Comparison of ENCODE assay signal across 33 cellular contexts in genomic region chr12:61920230-61920629, GRCh38.
DNase-seq lines count a peak whose midpoint lies in the region; ATAC-seq, FAIRE-seq and TF ChIP-seq lines count a peak whose summit lies in the region.
"Had no signal": no experiment of that assay in that cellular context is flagged by ENCODE, and none has a peak within 500 bp of the region (broad histone marks: within the 10 kb centered on the region; RNA-seq: fewer than 3 reads in every experiment).

No MANE protein-coding gene starts in this region.

- TF ChIP-seq EP300 in HepG2 (IDR thresholded peaks at IDR 0.05; ENCODE audit: low read depth in 2 of 2, low read length in 2 of 2) (no peak), HepG2 (CRISPR knock-in tag; IDR thresholded peaks at IDR 0.05; ENCODE audit: borderline replicate concordance) (no peak)

- H3K27me3 ChIP-seq in liver (ENCODE audit: control insufficient read depth in 4 of 4, insufficient read depth in 4 of 4, low read length in 3 of 4) (no peaks in the 10 kb centered on the region), HepG2 (ENCODE audit: control insufficient read depth in 1 of 2, insufficient read depth in 2 of 2, low read length in 2 of 2) (no peaks in the 10 kb centered on the region), right lobe of liver (no peaks in the 10 kb centered on the region)
- H3K27me3 ChIP-seq: BE2C; BLaER1; BLaER1 treated with 17β-estradiol and CSF1 and Interleukin-3, amounts not matched to agents 10 nM and 100 nM had no signal

- 51% methylated on average over 1 of the region's 1 CpG for WGBS in liver
- 42% methylated on average over 1 of the region's 1 CpG for WGBS in HepG2 (ENCODE audit: low lambda C conversion rate)
- WGBS in right lobe of liver (ENCODE audit: insufficient coverage, low coverage, low lambda C conversion rate, missing lambda C conversion rate): 47% methylated on average over 1 of the region's 1 CpG

- in situ Hi-C loops in HepG2 (cut with HindIII; ENCODE audit: extremely low pct_ligation_motif_present, low pct_unique_long_range_greater_than_20kb): no loop called here

- no peaks in the 10 kb centered on the region for H3K9me3 ChIP-seq in liver (ENCODE audit: control insufficient read depth in 4 of 4, low read length in 3 of 4)
- no peaks in the 10 kb centered on the region for H3K9me3 ChIP-seq in HepG2 (ENCODE audit: low read length)
- no peaks in the 10 kb centered on the region for H3K9me3 ChIP-seq in right lobe of liver
- H3K9me3 ChIP-seq: A549; BE2C; BLaER1; BLaER1 treated with 17β-estradiol and CSF1 and Interleukin-3, amounts not matched to agents 10 nM and 100 nM; Caco-2 had no signal

- CTCF ChIA-PET in HepG2 (lab: Yijun Ruan, JAX; ENCODE audit: low intra/inter-chr PET ratio, low total read pairs): no interaction called here

- peaks cover 2 to 19% (median 16%) of the 10 kb centered on the region in 4 donors for H3K4me1 ChIP-seq in liver (ENCODE audit: control insufficient read depth in 4 of 4, insufficient read depth in 4 of 4, low read length in 3 of 4)
- no peaks in the 10 kb centered on the region for H3K4me1 ChIP-seq in HepG2 (ENCODE audit: insufficient read depth, low read length)
- peaks cover 0 to 22% (median 0%) of the 10 kb centered on the region in 4 donors for H3K4me1 ChIP-seq in right lobe of liver
- H3K4me1 ChIP-seq: A549, BE2C, BLaER1, Caco-2 had no signal

- H3K4me3 ChIP-seq in liver (ENCODE audit: low read depth in 1 of 3, low read length in 3 of 3) (no peak overlapping the region), HepG2 (replicated peaks in 1 of 3; ENCODE audit: insufficient read depth in 1 of 3, low read depth in 2 of 3, low read length in 3 of 3) (no peak overlapping the region), right lobe of liver (no peak overlapping the region)
- H3K4me3 ChIP-seq: A549; BLaER1; BLaER1 treated with 17β-estradiol and CSF1 and Interleukin-3, amounts not matched to agents 10 nM and 100 nM had no signal

- TF ChIP-seq CTCF in liver (IDR thresholded peaks at IDR 0.05; ENCODE audit: low read depth, low read length, missing input control): no peak
- no peak for TF ChIP-seq CTCF in HepG2 (CRISPR knock-in tag; IDR thresholded peaks at IDR 0.05)
- TF ChIP-seq CTCF in right lobe of liver (IDR thresholded peaks at IDR 0.05): no peak

- H3K9ac ChIP-seq in liver (ENCODE audit: low read depth in 1 of 2, low read length in 2 of 2) (no peak overlapping the region), HepG2 (ENCODE audit: insufficient read depth, low read depth, low read length) (no peak overlapping the region)
- H3K9ac ChIP-seq: BLaER1; BLaER1 treated with 17β-estradiol and CSF1 and Interleukin-3, amounts not matched to agents 10 nM and 100 nM had no signal

- H3K79me2 ChIP-seq in HepG2 (ENCODE audit: insufficient read depth, low read length): no peaks in the 10 kb centered on the region

- no peak overlapping the region for H3K4me2 ChIP-seq in HepG2 (ENCODE audit: low read depth, low read length)
- H3K4me2 ChIP-seq: A549, BLaER1 had no signal

- no peak overlapping the region for H2AFZ ChIP-seq in HepG2 (ENCODE audit: low read length)

- no peak overlapping the region for H3K27ac ChIP-seq in liver (ENCODE audit: low read depth in 1 of 2, low read length in 2 of 2)
- no peak overlapping the region for H3K27ac ChIP-seq in HepG2 (ENCODE audit: extremely low read length, insufficient read depth, low read length)
- H3K27ac ChIP-seq in right lobe of liver: no peak overlapping the region
- H3K27ac ChIP-seq: 22Rv1; A549; BLaER1; BLaER1 treated with 17β-estradiol and CSF1 and Interleukin-3, amounts not matched to agents 10 nM and 100 nM; C4-2B had no signal

- no peak for DNase-seq in HepG2 (ENCODE audit: low spot score)
- DNase-seq in left lobe of liver (ENCODE audit: low spot score): no peak
- no peak for DNase-seq in right lobe of liver
- no peak for DNase-seq in GF-D8 (lab: John Stamatoyannopoulos, UW)
- DNase-seq in nucleus accumbens (lab: John Stamatoyannopoulos, UW): no peak
- DNase-seq: 8988T; ACHN; AML-193; BE2C; C1 segment of cervical spinal cord; Caco-2; Calu3; CD4-positive, alpha-beta memory T cell; CD4-positive, alpha-beta T cell; CD4-positive, CD25-positive, alpha-beta regulatory T cell; CD8-positive, alpha-beta memory T cell; CD8-positive, alpha-beta T cell; COR-L47; DMS 273 treated with DMSO at 0.1 percent for 48 hours; DMS153; DMS53; DMS79; DMS79 treated with DMSO at 0.1 percent for 48 hours; DND-41; EL had no signal

- no peaks in the 10 kb centered on the region for H3K36me3 ChIP-seq in liver (ENCODE audit: control insufficient read depth in 4 of 4, insufficient read depth in 3 of 4, low read depth in 1 of 4, low read length in 3 of 4)
- no peaks in the 10 kb centered on the region for H3K36me3 ChIP-seq in HepG2 (replicated peaks in 1 of 2; ENCODE audit: control insufficient read depth in 1 of 2, insufficient read depth in 2 of 2, low read length in 2 of 2)
- H3K36me3 ChIP-seq in right lobe of liver: no peaks in the 10 kb centered on the region
- H3K36me3 ChIP-seq: BE2C; BLaER1; BLaER1 treated with 17β-estradiol and CSF1 and Interleukin-3, amounts not matched to agents 10 nM and 100 nM had no signal

- BruUV-seq in HepG2 (replicated peaks; lab: Mats Ljungman, UMichigan): no TSS peak

- no peak for TF ChIP-seq POLR2A in HepG2 (IDR thresholded peaks at IDR 0.05; ENCODE audit: insufficient read depth in 1 of 2, low read depth in 2 of 2, low read length in 2 of 2)
- TF ChIP-seq POLR2A in right lobe of liver (IDR thresholded peaks at IDR 0.05): no peak

- intact Hi-C loops in HepG2 (cut with micrococcal nuclease; ENCODE audit: unreplicated experiment): no loop called here
- intact Hi-C loops in right lobe of liver (cut with DNase I): no loop called here

- TF ChIP-seq RAD21 in liver (IDR thresholded peaks at IDR 0.05): peak; percentile 35 to 37
- TF ChIP-seq RAD21 in HepG2 (CRISPR knock-in tag; IDR thresholded peaks at IDR 0.05): no peak

- POLR2A ChIA-PET in HepG2 (lab: Yijun Ruan, JAX): no interaction called here

- no peak for FAIRE-seq in HepG2 (lab: Jason Lieb, UNC)
- FAIRE-seq: A204.1, A549, D721Med had no signal

- ATAC-seq in HepG2 (no peak), left lobe of liver (peak; percentile 57), right lobe of liver (peak; percentile 33 to 69 (median 55))
- ATAC-seq: A549; CD8-positive, alpha-beta T cell had no signal

- H4K20me1 ChIP-seq in HepG2 (ENCODE audit: insufficient read depth, low read length): no peaks in the 10 kb centered on the region
- H4K20me1 ChIP-seq: BLaER1; BLaER1 treated with 17β-estradiol and CSF1 and Interleukin-3, amounts not matched to agents 10 nM and 100 nM had no signal

TF ChIP-seq in liver, 16 proteins besides CTCF, POLR2A, EP300 and RAD21:
- TF ChIP-seq HNF4G (IDR thresholded peaks at IDR 0.05) (no peak), TAF1 (conservative IDR thresholded peaks at IDR 0.05) (no peak), YY1 (IDR thresholded peaks at IDR 0.05) (peak; percentile 58), HNF4A (conservative IDR thresholded peaks at IDR 0.05) (peak; percentile 47 to 63), EGR1 (IDR thresholded peaks at IDR 0.05; ENCODE audit: low read depth in 2 of 2) (peak in 1 of 2 donors; percentile 25), RXRA (IDR thresholded peaks at IDR 0.05) (peak in 1 of 2 donors; percentile 52), FOXA2 (IDR thresholded peaks at IDR 0.05) (peak; percentile 34), ATF3 (IDR thresholded peaks at IDR 0.05) (no peak)

TF ChIP-seq in HepG2, 621 proteins besides CTCF, POLR2A, EP300 and RAD21 (continues in another document):
- TF ChIP-seq, protein P1, sequence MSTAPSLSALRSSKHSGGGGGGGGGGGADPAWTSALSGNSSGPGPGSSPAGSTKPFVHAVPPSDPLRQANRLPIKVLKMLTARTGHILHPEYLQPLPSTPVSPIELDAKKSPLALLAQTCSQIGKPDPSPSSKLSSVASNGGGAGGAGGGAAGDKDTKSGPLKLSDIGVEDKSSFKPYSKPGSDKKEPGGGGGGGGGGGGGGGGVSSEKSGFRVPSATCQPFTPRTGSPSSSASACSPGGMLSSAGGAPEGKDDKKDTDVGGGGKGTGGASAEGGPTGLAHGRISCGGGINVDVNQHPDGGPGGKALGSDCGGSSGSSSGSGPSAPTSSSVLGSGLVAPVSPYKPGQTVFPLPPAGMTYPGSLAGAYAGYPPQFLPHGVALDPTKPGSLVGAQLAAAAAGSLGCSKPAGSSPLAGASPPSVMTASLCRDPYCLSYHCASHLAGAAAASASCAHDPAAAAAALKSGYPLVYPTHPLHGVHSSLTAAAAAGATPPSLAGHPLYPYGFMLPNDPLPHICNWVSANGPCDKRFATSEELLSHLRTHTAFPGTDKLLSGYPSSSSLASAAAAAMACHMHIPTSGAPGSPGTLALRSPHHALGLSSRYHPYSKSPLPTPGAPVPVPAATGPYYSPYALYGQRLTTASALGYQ (CRISPR knock-in tag; IDR thresholded peaks at IDR 0.05): no peak
- TF ChIP-seq MIER3 (CRISPR knock-in tag; IDR thresholded peaks at IDR 0.05; ENCODE audit: borderline replicate concordance) (no peak), MXD4 (CRISPR knock-in tag; IDR thresholded peaks at IDR 0.05) (no peak), PRMT3 (CRISPR knock-in tag; IDR thresholded peaks at IDR 0.05; ENCODE audit: borderline replicate concordance, low read depth) (no peak), ZNF614 (CRISPR knock-in tag; IDR thresholded peaks at IDR 0.05; ENCODE audit: borderline replicate concordance) (no peak), ZNF543 (CRISPR knock-in tag; IDR thresholded peaks at IDR 0.05) (no peak), ZBTB49 (CRISPR knock-in tag; IDR thresholded peaks at IDR 0.05; ENCODE audit: borderline replicate concordance) (no peak)
